Comparison of ENCODE assay signal across 9 cellular contexts in the genomic region with DNA sequence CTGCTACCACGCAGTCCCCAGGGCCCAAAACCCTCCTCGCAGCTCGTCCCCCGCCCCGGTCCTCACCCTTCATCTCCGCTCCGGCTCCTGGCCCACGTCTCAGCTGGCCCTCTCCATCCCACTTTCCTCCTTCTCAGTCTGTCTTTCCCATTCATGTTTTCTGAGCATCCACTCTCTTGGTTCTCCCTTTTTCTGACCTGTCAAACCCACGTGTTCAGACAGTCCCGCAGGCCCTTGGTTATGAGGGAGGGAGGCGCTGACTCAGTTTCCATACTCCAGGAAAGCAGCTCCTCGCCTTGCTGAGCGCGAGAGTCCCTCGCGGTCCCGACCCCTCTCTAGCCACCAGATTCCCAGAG. TPM values are rescaled to one million over a fixed set of nuclear protein-coding genes. Genes with fewer than 3 reads are reported as not detected.
DNase-seq lines count a peak whose midpoint lies in the region; ATAC-seq and TF ChIP-seq lines count a peak whose summit lies in the region.
"Had no signal": no experiment of that assay in that cellular context is flagged by ENCODE, and none has a peak within 500 bp of the region (broad histone marks: within the 10 kb centered on the region; RNA-seq: fewer than 3 reads in every experiment).

No MANE protein-coding gene starts in this region.

- no peak for DNase-seq in activated T-cell treated with anti-CD3 and anti-CD28 coated beads, Interleukin-2, amount 50 U/mL, for 4 hours
- no peak for DNase-seq in activated T-cell treated with anti-CD3 and anti-CD28 coated beads, Interleukin-2, amount 50 U/mL, for 1 hour
- DNase-seq in body of pancreas (no peak), type B pancreatic cell (ENCODE audit: extremely low spot score, unreplicated experiment) (no peak), SW 1271 (lab: John Stamatoyannopoulos, UW) (no peak)
- DNase-seq in activated CD8-positive, alpha-beta memory T cell treated with anti-CD3 and anti-CD28 coated beads, Interleukin-2, amount 50 U/mL, for 48 hours: no peak
- DNase-seq: GOT3 had no signal

- H3K27ac ChIP-seq in body of pancreas (peak overlapping the region in 3 of 4 donors; percentile 94 to 97 (median 95)), mucosa of rectum (ENCODE audit: low read depth in 2 of 2, low read length in 2 of 2) (no peak overlapping the region)

- H3K9me3 Mint-ChIP-seq in activated T-cell treated with anti-CD3 and anti-CD28 coated beads, Interleukin-2, amount 50 U/mL, for 4 hours: no peaks in the 10 kb centered on the region
- H3K9me3 Mint-ChIP-seq in type B pancreatic cell: no peaks in the 10 kb centered on the region

- H3K36me3 Mint-ChIP-seq in activated T-cell treated with anti-CD3 and anti-CD28 coated beads, Interleukin-2, amount 50 U/mL, for 4 hours (ENCODE audit: insufficient read depth): no peaks in the 10 kb centered on the region
- no peaks in the 10 kb centered on the region for H3K36me3 Mint-ChIP-seq in type B pancreatic cell

- no peak for ATAC-seq in activated T-cell treated with anti-CD3 and anti-CD28 coated beads, Interleukin-2, amount 50 U/mL, for 4 hours
- no peak for ATAC-seq in body of pancreas
- no peak for ATAC-seq in HG03432 (IDR thresholded peaks at IDR 0.05; ENCODE audit: unreplicated experiment)

- H3K4me3 Mint-ChIP-seq in activated T-cell treated with anti-CD3 and anti-CD28 coated beads, Interleukin-2, amount 50 U/mL, for 4 hours: peak overlapping the region; percentile 84
- H3K4me3 Mint-ChIP-seq in type B pancreatic cell: peak overlapping the region; percentile 82

- intact Hi-C loops in body of pancreas (cut with DNase I): no loop called here

- peak overlapping the region in 1 of 2 donors; percentile 61 for H3K9ac ChIP-seq in mucosa of rectum (ENCODE audit: low read depth in 1 of 2, low read length in 2 of 2)

- H3K4me1 ChIP-seq in body of pancreas (peaks cover 65% of the 10 kb centered on the region), mucosa of rectum (ENCODE audit: control insufficient read depth in 2 of 2, insufficient read depth in 2 of 2, low read length in 2 of 2) (peaks cover 9 to 19% of the 10 kb centered on the region in 2 donors)

- 19 to 35% methylated on average over 16 to 17 of the region's 17 CpGs for whole genome bisulfite sequencing in body of pancreas, 2 donors

- H3K27ac Mint-ChIP-seq in type B pancreatic cell: peak overlapping the region; percentile 6

- H3K27me3 ChIP-seq in body of pancreas (no peaks in the 10 kb centered on the region), mucosa of rectum (ENCODE audit: control insufficient read depth in 2 of 2, insufficient read depth in 2 of 2, low read length in 2 of 2) (peaks cover 3 to 6% of the 10 kb centered on the region in 2 donors)

- H3K9me3 ChIP-seq in body of pancreas (no peaks in the 10 kb centered on the region), mucosa of rectum (ENCODE audit: control insufficient read depth in 2 of 2, low read length in 2 of 2) (no peaks in the 10 kb centered on the region)

- peaks cover 8% of the 10 kb centered on the region for H3K4me1 Mint-ChIP-seq in activated T-cell treated with anti-CD3 and anti-CD28 coated beads, Interleukin-2, amount 50 U/mL, for 4 hours (ENCODE audit: low read depth)
- peaks cover 9% of the 10 kb centered on the region for H3K4me1 Mint-ChIP-seq in type B pancreatic cell (ENCODE audit: unreplicated experiment)

- H3K27me3 Mint-ChIP-seq in activated T-cell treated with anti-CD3 and anti-CD28 coated beads, Interleukin-2, amount 50 U/mL, for 4 hours (ENCODE audit: low read depth): peaks cover 11% of the 10 kb centered on the region
- peaks cover 51% of the 10 kb centered on the region for H3K27me3 Mint-ChIP-seq in type B pancreatic cell

- no peak for TF ChIP-seq POLR2A in body of pancreas (IDR thresholded peaks at IDR 0.05)

- TF ChIP-seq CTCF in body of pancreas (IDR thresholded peaks at IDR 0.05) (no peak), type B pancreatic cell (conservative IDR thresholded peaks at IDR 0.05) (no peak)

- H3K4me3 ChIP-seq in body of pancreas (no peak overlapping the region), mucosa of rectum (ENCODE audit: low read length in 2 of 2) (peak overlapping the region; percentile 62 to 72)

- H3K36me3 ChIP-seq in body of pancreas (replicated peaks in 1 of 2; ENCODE audit: insufficient read depth in 1 of 2, low read depth in 2 of 2) (no peaks in the 10 kb centered on the region), mucosa of rectum (ENCODE audit: control insufficient read depth in 2 of 2, insufficient read depth in 2 of 2, low read length in 2 of 2) (no peaks in the 10 kb centered on the region)

RNA-seq across cellular contexts. Expression of a gene that starts 0.4 kb away (rescaled TPM):
- total RNA-seq in activated T-cell treated with anti-CD3 and anti-CD28 coated beads, Interleukin-2, amount 50 U/mL, for 4 hours: 1 to 10 TPM; 1.3 to 2.1 (median 2.0) TPM
- total RNA-seq in body of pancreas (100 to 1,000 TPM; 157 to 164 TPM), type B pancreatic cell (ENCODE audit: low replicate concordance) (36.6 and 106 TPM in 2 replicates)

RNA-seq across cellular contexts. Expression of a gene that starts 14.5 kb away (rescaled TPM):
- 1 to 10 TPM in 2 of 3 donors, under 1 TPM in 1; 0.84 to 1.3 (median 1.0) TPM for total RNA-seq in activated T-cell treated with anti-CD3 and anti-CD28 coated beads, Interleukin-2, amount 50 U/mL, for 4 hours
- total RNA-seq in body of pancreas (10 to 100 TPM; 11.9 to 18.5 TPM), type B pancreatic cell (ENCODE audit: low replicate concordance) (34.9 and 96.2 TPM in 2 replicates)

RNA-seq across cellular contexts. Expression of a gene that starts 37.3 kb away (rescaled TPM):
- total RNA-seq in activated T-cell treated with anti-CD3 and anti-CD28 coated beads, Interleukin-2, amount 50 U/mL, for 4 hours: not detected
- 1 to 10 TPM in 1 of 2 donors, under 1 TPM in 1; 0.66 to 2.3 TPM for total RNA-seq in body of pancreas
- total RNA-seq in type B pancreatic cell (ENCODE audit: low replicate concordance): 0.80 and 1.3 TPM in 2 replicates

RNA-seq across cellular contexts. Expression of a gene that starts 39.5 kb away (rescaled TPM):
- 10 to 100 TPM; 70.8 to 82.5 (median 81.1) TPM for total RNA-seq in activated T-cell treated with anti-CD3 and anti-CD28 coated beads, Interleukin-2, amount 50 U/mL, for 4 hours
- total RNA-seq in body of pancreas (10 to 100 TPM in 1 of 2 donors, not detected in 1; 16.9 TPM), type B pancreatic cell (ENCODE audit: low replicate concordance) (27.9 and 28.5 TPM in 2 replicates)

RNA-seq across cellular contexts. Expression of a gene that starts 48.9 kb away (rescaled TPM):
- not detected for total RNA-seq in activated T-cell treated with anti-CD3 and anti-CD28 coated beads, Interleukin-2, amount 50 U/mL, for 4 hours
- total RNA-seq in body of pancreas (not detected), type B pancreatic cell (ENCODE audit: low replicate concordance) (0.12 TPM in 1 of 2 replicates, not detected in the other)

Comparison
In these comparisons a context has a peak if more than half of its experiments do, and no peak if none do; other contexts are left out.
1. H3K27ac ChIP-seq: peak in body of pancreas (3 of 4); none in mucosa of rectum (0 of 2).
2. H3K4me3 ChIP-seq: peak in mucosa of rectum (2 of 2); none in body of pancreas (0 of 2).
3. RNA of a gene that starts 0.4 kb away (total RNA-seq): 157 to 164 TPM in body of pancreas and 36.6 to 106 TPM in type B pancreatic cell; 1.3 to 2.1 TPM in activated T-cell treated with anti-CD3 and anti-CD28 coated beads, Interleukin-2, amount 50 U/mL, for 4 hours; every median in the first group is over 10 times any median in the second.
4. RNA of a gene that starts 14.5 kb away (total RNA-seq): 34.9 to 96.2 TPM in type B pancreatic cell and 11.9 to 18.5 TPM in body of pancreas; 0.84 to 1.3 TPM in activated T-cell treated with anti-CD3 and anti-CD28 coated beads, Interleukin-2, amount 50 U/mL, for 4 hours; every median in the first group is over 4 times any median in the second.